ENCODE assay signal across 17 cellular contexts in the genomic region with DNA sequence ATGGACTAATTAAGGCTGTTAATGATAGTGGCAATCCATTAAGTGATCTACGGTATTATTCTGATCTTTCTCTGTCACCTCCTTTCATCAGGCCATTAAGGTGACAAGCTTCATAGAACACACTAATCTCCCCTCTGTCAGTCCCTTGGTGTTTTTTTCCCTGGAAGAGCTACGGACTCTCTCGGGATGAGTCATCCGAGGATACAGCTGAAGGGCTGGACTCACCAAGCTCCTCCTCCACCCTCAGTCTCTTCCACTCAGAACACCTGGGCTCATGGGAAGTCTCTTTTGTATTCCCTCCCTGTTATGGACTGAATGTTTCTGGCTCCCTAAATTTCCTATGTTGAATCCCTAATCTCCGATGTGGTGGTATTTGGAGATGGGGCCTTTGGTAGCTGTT.
"Had no signal": no experiment of that assay in that cellular context is flagged by ENCODE, and none has a peak within 500 bp of the region (broad histone marks: within the 10 kb centered on the region; RNA-seq: fewer than 3 reads in every experiment).

No MANE protein-coding gene starts in this region.

- H3K27ac ChIP-seq: brain microvascular endothelial cell, dorsolateral prefrontal cortex, esophagus squamous epithelium, neural progenitor cell, pancreas, uterus had no signal

- DNase-seq: activated CD4-positive, alpha-beta memory T cell treated with anti-CD3 and anti-CD28 coated beads for 36 hours; activated CD4-positive, CD25-positive, alpha-beta regulatory T cell treated with anti-CD3 and anti-CD28 coated beads, Interleukin-2, amount 50 U/mL, for 72 hours; activated effector memory CD4-positive, alpha-beta T cell treated with anti-CD3 and anti-CD28 coated beads, Interleukin-2, amount 50 U/mL, for 16 hours; activated T-cell treated with anti-CD3 and anti-CD28 coated beads, Interleukin-2, amount 50 U/mL, for 4 hours; amniotic stem cell; brain microvascular endothelial cell; dorsolateral prefrontal cortex; esophagus squamous epithelium; foreskin fibroblast; pancreas; stimulated activated CD4-positive, alpha-beta T cell treated with anti-CD3 and anti-CD28 coated beads, Interleukin-15, amount 100 ng/mL, for 24 hours; stimulated activated CD4-positive, alpha-beta T cell treated with anti-CD3 and anti-CD28 coated beads, Interleukin-4, amount 100 ng/mL, for 24 hours; stimulated activated naive CD8-positive, alpha-beta T cell treated with anti-CD3 and anti-CD28 coated beads, Interleukin-15, amount 100 ng/mL, for 72 hours; T-helper 2 cell; uterus had no signal

- H3K36me3 ChIP-seq: brain microvascular endothelial cell, esophagus squamous epithelium, neural progenitor cell, pancreas, uterus had no signal

- H3K4me1 ChIP-seq: esophagus squamous epithelium, neural progenitor cell, pancreas, uterus had no signal

- H3K27me3 ChIP-seq: brain microvascular endothelial cell, dorsolateral prefrontal cortex, esophagus squamous epithelium, neural progenitor cell, pancreas, uterus had no signal

- ATAC-seq: activated naive CD4-positive, alpha-beta T cell treated with anti-CD3 and anti-CD28 coated beads, Interleukin-2, amount 50 U/mL, for 72 hours; activated T-cell treated with anti-CD3 and anti-CD28 coated beads, Interleukin-2, amount 50 U/mL, for 4 hours; pancreas; stimulated activated naive CD8-positive, alpha-beta T cell treated with anti-CD3 and anti-CD28 coated beads, Interleukin-15, amount 100 ng/mL, for 72 hours had no signal

- H3K4me3 ChIP-seq: dorsolateral prefrontal cortex, esophagus squamous epithelium, neural progenitor cell, pancreas, uterus had no signal

- H3K9me3 ChIP-seq: esophagus squamous epithelium, pancreas, uterus had no signal
